In the genomic region with DNA sequence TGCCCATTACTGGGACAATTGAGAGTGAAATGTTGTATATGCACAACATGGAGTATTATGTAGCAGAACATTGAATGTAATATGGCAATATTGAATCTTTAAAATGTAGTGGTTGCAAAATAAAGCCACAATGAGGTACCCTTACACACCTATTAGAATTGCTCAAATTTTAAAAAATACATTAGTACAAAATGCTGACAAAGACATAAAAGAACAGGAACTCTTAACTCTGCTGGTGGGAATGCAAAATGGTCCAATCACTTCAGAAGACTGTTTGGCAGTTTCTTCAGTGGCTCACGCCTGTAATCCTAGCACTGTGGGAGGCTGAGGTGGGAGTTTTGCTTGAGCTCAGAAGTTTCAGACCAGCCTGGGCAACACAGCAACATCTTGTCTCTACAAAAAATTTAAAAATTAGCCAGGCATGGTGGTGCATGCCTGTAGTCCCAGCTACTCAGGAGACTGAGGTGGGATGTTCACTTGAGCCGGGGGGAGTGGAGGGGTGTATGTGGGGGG, we compare ENCODE assay signal across 23 cellular contexts. TPM values are rescaled to one million over a fixed set of nuclear protein-coding genes. Genes with fewer than 3 reads are reported as not detected.
DNase-seq lines count a peak whose midpoint lies in the region; ATAC-seq and TF ChIP-seq lines count a peak whose summit lies in the region.
"Had no signal": no experiment of that assay in that cellular context is flagged by ENCODE, and none has a peak within 500 bp of the region (broad histone marks: within the 10 kb centered on the region; RNA-seq: fewer than 3 reads in every experiment).

No MANE protein-coding gene starts in this region.

- H3K27ac ChIP-seq in BLaER1 (peak overlapping the region; percentile 13; the same call in 1 of the 2 replicates), GM23248 (no peak overlapping the region), PC-9 (no peak overlapping the region)
- H3K27ac ChIP-seq: RWPE1 had no signal

- CTCF ChIA-PET in WTC11 (lab: Charles Lee): interaction anchor here (0.7 kb wide), 1 partner anchor 69 kb away, joined by 3 read pairs; no protein-coding TSS in a partner anchor
- CTCF ChIA-PET in PC-9 (lab: Charles Lee): no interaction called here

- H3K9me3 Mint-ChIP-seq in WTC11 (no peaks in the 10 kb centered on the region), nephron progenitor cell (no peaks in the 10 kb centered on the region)
- H3K9me3 Mint-ChIP-seq: CD4-positive, CD25-positive, alpha-beta regulatory T cell; H9; T-cell had no signal

- H3K9me3 ChIP-seq in BLaER1: no peaks in the 10 kb centered on the region
- no peaks in the 10 kb centered on the region for H3K9me3 ChIP-seq in GM23248 (ENCODE audit: low read depth)
- no peaks in the 10 kb centered on the region for H3K9me3 ChIP-seq in PC-9 (ENCODE audit: insufficient read depth, low read depth)

- in situ Hi-C loops in GM23248 (cut with MboI): no loop called here

- H3K4me1 Mint-ChIP-seq in WTC11: peaks cover 7% of the 10 kb centered on the region
- peaks cover 27% of the 10 kb centered on the region for H3K4me1 Mint-ChIP-seq in nephron progenitor cell

- no peaks in the 10 kb centered on the region for H3K79me2 ChIP-seq in GM23248 (ENCODE audit: insufficient read depth)
- no peaks in the 10 kb centered on the region for H3K79me2 ChIP-seq in PC-9 (ENCODE audit: low read depth)

- TF ChIP-seq CTCF in WTC11 (IDR thresholded peaks at IDR 0.05) (no peak), nephron progenitor cell (IDR thresholded peaks at IDR 0.05) (no peak), PC-9 (conservative IDR thresholded peaks at IDR 0.05) (no peak)

- POLR2A ChIA-PET in WTC11 (lab: Charles Lee): no interaction called here
- POLR2A ChIA-PET in PC-9 (lab: Charles Lee; ENCODE audit: unreplicated experiment): no interaction called here

- H3K4me3 Mint-ChIP-seq in WTC11 (no peak overlapping the region), nephron progenitor cell (peak overlapping the region; percentile 38)
- H3K4me3 Mint-ChIP-seq: CD4-positive, CD25-positive, alpha-beta regulatory T cell; H9; T-cell had no signal

- H3K36me3 Mint-ChIP-seq in WTC11 (no peaks in the 10 kb centered on the region), nephron progenitor cell (ENCODE audit: low read depth) (no peaks in the 10 kb centered on the region)
- H3K36me3 Mint-ChIP-seq: CD4-positive, CD25-positive, alpha-beta regulatory T cell; T-cell had no signal

- H4K20me1 ChIP-seq in BLaER1: no peaks in the 10 kb centered on the region
- H4K20me1 ChIP-seq in GM23248 (ENCODE audit: insufficient read depth): no peaks in the 10 kb centered on the region
- H4K20me1 ChIP-seq in PC-9 (ENCODE audit: insufficient read depth): no peaks in the 10 kb centered on the region

- H3K9ac ChIP-seq in BLaER1 (no peak overlapping the region), GM23248 (no peak overlapping the region)

- H3K4me1 ChIP-seq in BLaER1 (peaks cover 40% of the 10 kb centered on the region), GM23248 (ENCODE audit: insufficient read depth) (no peaks in the 10 kb centered on the region), PC-9 (replicated peaks; ENCODE audit: insufficient read depth) (no peaks in the 10 kb centered on the region)

- H3K9me2 ChIP-seq in GM23248 (ENCODE audit: insufficient read depth) (no peaks in the 10 kb centered on the region), PC-9 (ENCODE audit: insufficient read depth) (no peaks in the 10 kb centered on the region)

- BruUV-seq in PC-9 (replicated peaks; lab: Mats Ljungman, UMichigan): no TSS peak

- H3K27ac Mint-ChIP-seq in WTC11: peak overlapping the region; percentile 61; the same call in 1 of the 2 replicates
- peak overlapping the region; percentile 79 for H3K27ac Mint-ChIP-seq in nephron progenitor cell
- H3K27ac Mint-ChIP-seq: CD4-positive, CD25-positive, alpha-beta regulatory T cell; H9; T-cell had no signal

- ATAC-seq in WTC11: no peak
- ATAC-seq: Panc1, T-cell had no signal

- H3K4me2 ChIP-seq in BLaER1 (peak overlapping the region; percentile 57), GM23248 (ENCODE audit: unreplicated experiment) (no peak overlapping the region), PC-9 (no peak overlapping the region)

- H3K27me3 Mint-ChIP-seq in WTC11 (ENCODE audit: low read depth) (no peaks in the 10 kb centered on the region), nephron progenitor cell (ENCODE audit: low read depth, poor library complexity) (no peaks in the 10 kb centered on the region)

- no peak for DNase-seq in GM23248
- no peak for DNase-seq in WTC11 (ENCODE audit: low spot score)
- no peak for DNase-seq in nephron progenitor cell
- DNase-seq in NCI-H2081 treated with DMSO at 0.1 percent for 48 hours (lab: John Stamatoyannopoulos, UW): no peak
- DNase-seq in PC-9: no peak
- no peak for DNase-seq in GOT3 (lab: John Stamatoyannopoulos, UW)
- DNase-seq: CD4-positive, CD25-positive, alpha-beta regulatory T cell; DMS153; DND-41; H9; Karpas-422; NCI-H1092; NCI-H1436 treated with DMSO at 0.1 percent for 48 hours; NCI-H187 treated with DMSO at 0.1 percent for 48 hours; NCI-H2107; NCI-H524; NCI-H82; NK-92 treated with Interleukin-12 subunit alpha and Interleukin-12 subunit beta, amount 100 ng/mL, for 24 hours; SHP77; T-cell had no signal

- H3K27me3 ChIP-seq in BLaER1 (no peaks in the 10 kb centered on the region), GM23248 (replicated peaks; ENCODE audit: insufficient read depth) (no peaks in the 10 kb centered on the region), PC-9 (ENCODE audit: insufficient read depth, low read depth) (no peaks in the 10 kb centered on the region)

- intact Hi-C loops in PC-9 (cut with micrococcal nuclease; ENCODE audit: unreplicated experiment): no loop called here

- H3K36me3 ChIP-seq in BLaER1 (no peaks in the 10 kb centered on the region), GM23248 (ENCODE audit: low read depth) (no peaks in the 10 kb centered on the region), PC-9 (ENCODE audit: low read depth) (no peaks in the 10 kb centered on the region)

- H3K4me3 ChIP-seq in BLaER1 (no peak overlapping the region), GM23248 (no peak overlapping the region), PC-9 (no peak overlapping the region)

- WGBS in GM23248 (ENCODE audit: low coverage in 1 of 2, low lambda C conversion rate in 2 of 2, missing lambda C conversion rate in 2 of 2), 2 experiments: 69 to 96% methylated on average over 2 of the region's 2 CpGs

- H3F3A ChIP-seq in GM23248 (ENCODE audit: insufficient read depth) (no peaks in the 10 kb centered on the region), PC-9 (ENCODE audit: insufficient read depth, low read depth) (no peaks in the 10 kb centered on the region)

- peak overlapping the region; percentile 26; the same call in 1 of the 2 replicates for H2AFZ ChIP-seq in GM23248
- H2AFZ ChIP-seq in PC-9: no peak overlapping the region

TF ChIP-seq in WTC11, 78 proteins besides CTCF, POLR2A, EP300 and RAD21 (continues in another document):
- TF ChIP-seq ZNF121 (CRISPR knock-in tag; IDR thresholded peaks at IDR 0.05): no peak
- TF ChIP-seq TEAD4 (CRISPR knock-in tag; IDR thresholded peaks at IDR 0.05): no peak
- TF ChIP-seq, protein P1, sequence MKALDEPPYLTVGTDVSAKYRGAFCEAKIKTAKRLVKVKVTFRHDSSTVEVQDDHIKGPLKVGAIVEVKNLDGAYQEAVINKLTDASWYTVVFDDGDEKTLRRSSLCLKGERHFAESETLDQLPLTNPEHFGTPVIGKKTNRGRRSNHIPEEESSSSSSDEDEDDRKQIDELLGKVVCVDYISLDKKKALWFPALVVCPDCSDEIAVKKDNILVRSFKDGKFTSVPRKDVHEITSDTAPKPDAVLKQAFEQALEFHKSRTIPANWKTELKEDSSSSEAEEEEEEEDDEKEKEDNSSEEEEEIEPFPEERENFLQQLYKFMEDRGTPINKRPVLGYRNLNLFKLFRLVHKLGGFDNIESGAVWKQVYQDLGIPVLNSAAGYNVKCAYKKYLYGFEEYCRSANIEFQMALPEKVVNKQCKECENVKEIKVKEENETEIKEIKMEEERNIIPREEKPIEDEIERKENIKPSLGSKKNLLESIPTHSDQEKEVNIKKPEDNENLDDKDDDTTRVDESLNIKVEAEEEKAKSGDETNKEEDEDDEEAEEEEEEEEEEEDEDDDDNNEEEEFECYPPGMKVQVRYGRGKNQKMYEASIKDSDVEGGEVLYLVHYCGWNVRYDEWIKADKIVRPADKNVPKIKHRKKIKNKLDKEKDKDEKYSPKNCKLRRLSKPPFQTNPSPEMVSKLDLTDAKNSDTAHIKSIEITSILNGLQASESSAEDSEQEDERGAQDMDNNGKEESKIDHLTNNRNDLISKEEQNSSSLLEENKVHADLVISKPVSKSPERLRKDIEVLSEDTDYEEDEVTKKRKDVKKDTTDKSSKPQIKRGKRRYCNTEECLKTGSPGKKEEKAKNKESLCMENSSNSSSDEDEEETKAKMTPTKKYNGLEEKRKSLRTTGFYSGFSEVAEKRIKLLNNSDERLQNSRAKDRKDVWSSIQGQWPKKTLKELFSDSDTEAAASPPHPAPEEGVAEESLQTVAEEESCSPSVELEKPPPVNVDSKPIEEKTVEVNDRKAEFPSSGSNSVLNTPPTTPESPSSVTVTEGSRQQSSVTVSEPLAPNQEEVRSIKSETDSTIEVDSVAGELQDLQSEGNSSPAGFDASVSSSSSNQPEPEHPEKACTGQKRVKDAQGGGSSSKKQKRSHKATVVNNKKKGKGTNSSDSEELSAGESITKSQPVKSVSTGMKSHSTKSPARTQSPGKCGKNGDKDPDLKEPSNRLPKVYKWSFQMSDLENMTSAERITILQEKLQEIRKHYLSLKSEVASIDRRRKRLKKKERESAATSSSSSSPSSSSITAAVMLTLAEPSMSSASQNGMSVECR (CRISPR knock-in tag; IDR thresholded peaks at IDR 0.05; ENCODE audit: borderline replicate concordance): no peak
- TF ChIP-seq FOXJ3 (CRISPR knock-in tag; IDR thresholded peaks at IDR 0.05; ENCODE audit: borderline replicate concordance): no peak
- no peak for TF ChIP-seq IRF2 (CRISPR knock-in tag; IDR thresholded peaks at IDR 0.05; ENCODE audit: borderline replicate concordance, low read depth)
- TF ChIP-seq, protein P2, sequence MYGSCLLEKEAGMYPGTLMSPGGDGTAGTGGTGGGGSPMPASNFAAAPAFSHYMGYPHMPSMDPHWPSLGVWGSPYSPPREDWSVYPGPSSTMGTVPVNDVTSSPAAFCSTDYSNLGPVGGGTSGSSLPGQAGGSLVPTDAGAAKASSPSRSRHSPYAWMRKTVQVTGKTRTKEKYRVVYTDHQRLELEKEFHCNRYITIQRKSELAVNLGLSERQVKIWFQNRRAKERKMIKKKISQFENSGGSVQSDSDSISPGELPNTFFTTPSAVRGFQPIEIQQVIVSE (CRISPR knock-in tag; IDR thresholded peaks at IDR 0.05; ENCODE audit: borderline replicate concordance): no peak
- no peak for TF ChIP-seq ZBTB21 (CRISPR knock-in tag; IDR thresholded peaks at IDR 0.05; ENCODE audit: borderline replicate concordance)

RNA-seq across cellular contexts. Expression of a gene that starts 6.8 kb away (rescaled TPM):
- total RNA-seq in GM23248 (2014; rRNA removed; shearing (Covaris generic)): 161 and 180 TPM in 2 replicates
- polyA plus RNA-seq in GM23248 (2016; fragmentation: Nextera tagmentation; extraction: Ambion mirVana): 189 and 190 TPM in 2 replicates
- 946 to 1,010 TPM (median 968 TPM) in 3 replicates for total RNA-seq in WTC11 (2021)
- 466 and 587 TPM in 2 replicates for total RNA-seq in PC-9 (2021)

RNA-seq across cellular contexts. Expression of a gene that starts 59.7 kb away (rescaled TPM):
- 35.7 and 36.7 TPM in 2 replicates for total RNA-seq in GM23248 (2014; rRNA removed; shearing (Covaris generic))
- 35.4 and 36.2 TPM in 2 replicates for polyA plus RNA-seq in GM23248 (2016; fragmentation: Nextera tagmentation; extraction: Ambion mirVana)
- 34.9 to 51.3 TPM (median 51.1 TPM) in 3 replicates for total RNA-seq in WTC11 (2021)
- total RNA-seq in PC-9 (2021): 29.1 and 38.3 TPM in 2 replicates
